ENCODE assay signal across 8 cellular contexts in the genomic region with DNA sequence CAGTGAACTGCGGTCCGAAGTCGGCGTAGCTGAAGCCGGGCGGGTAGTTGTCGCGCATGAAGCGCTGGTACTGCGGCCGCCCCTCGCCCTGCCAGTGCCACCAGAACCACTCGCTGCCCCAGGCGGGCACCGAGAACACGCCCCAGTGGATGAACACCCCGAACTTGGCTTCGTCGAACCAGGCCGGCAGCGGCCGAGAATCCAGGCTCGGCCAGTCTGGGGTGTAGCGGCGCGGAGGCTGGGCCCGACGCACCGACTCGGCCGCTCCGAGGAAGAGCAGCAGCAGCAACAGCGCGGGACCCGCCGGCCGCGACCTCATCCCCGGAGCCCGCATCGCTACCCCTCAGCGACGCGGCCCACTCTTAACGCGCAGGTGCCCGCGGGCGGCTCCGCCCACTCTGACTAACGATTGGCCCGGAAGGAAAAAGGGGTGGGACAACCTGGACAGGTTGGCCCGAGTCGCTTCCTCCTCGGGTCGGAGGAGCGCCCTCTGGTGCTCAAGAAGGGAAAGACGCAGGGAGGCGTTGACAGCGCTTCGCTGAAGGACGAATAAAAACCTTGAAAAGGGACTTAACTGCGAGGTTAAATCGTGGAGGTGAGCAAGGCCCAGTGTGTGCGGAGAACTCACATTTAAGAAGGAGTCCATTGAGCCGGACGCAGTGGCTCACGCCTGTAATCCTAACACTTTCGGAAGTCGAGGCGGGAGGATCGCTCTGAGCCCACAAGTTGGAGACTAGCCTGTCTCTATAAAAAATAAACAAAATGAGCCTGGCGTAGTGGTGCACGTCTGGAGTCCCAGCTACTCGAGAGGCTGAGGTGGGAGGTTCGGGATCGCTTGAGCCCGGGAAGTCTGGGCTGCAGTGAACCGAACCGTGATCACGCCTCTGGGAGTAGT. TPM values are rescaled to one million over a fixed set of nuclear protein-coding genes. Genes with fewer than 3 reads are reported as not detected.
DNase-seq lines count a peak whose midpoint lies in the region; ATAC-seq and TF ChIP-seq lines count a peak whose summit lies in the region.

A gene (minus strand): TSS at position 338 of the 895 bp plus-strand sequence. CDS start 4 bp downstream, at position 334.

- H3K9ac ChIP-seq in rectal smooth muscle tissue (ENCODE audit: low read length): peak within 1 kb of the TSS; percentile 38

- peaks cover 0 to 15% of the 10 kb centered on the region in 2 donors for H3K4me1 ChIP-seq in ascending aorta
- H3K4me1 ChIP-seq in rectal smooth muscle tissue (ENCODE audit: control insufficient read depth, insufficient read depth, low read length): peaks cover 3% of the 10 kb centered on the region
- H3K4me1 ChIP-seq in aorta (ENCODE audit: control insufficient read depth in 1 of 2, insufficient read depth in 2 of 2, low read length in 2 of 2): peaks cover 0 to 4% of the 10 kb centered on the region in 2 donors

- no peaks in the 10 kb centered on the region for H3K27me3 ChIP-seq in ascending aorta
- no peaks in the 10 kb centered on the region for H3K27me3 ChIP-seq in rectal smooth muscle tissue (ENCODE audit: control insufficient read depth, insufficient read depth, low read length)
- H3K27me3 ChIP-seq in aorta (ENCODE audit: control insufficient read depth in 1 of 2, insufficient read depth in 2 of 2, low read length in 1 of 2): no peaks in the 10 kb centered on the region

- peak within 1 kb of the TSS; percentile 81 to 88 for H3K4me3 ChIP-seq in ascending aorta
- H3K4me3 ChIP-seq in rectal smooth muscle tissue (ENCODE audit: low read length): peak within 1 kb of the TSS; percentile 86
- H3K4me3 ChIP-seq in aorta (ENCODE audit: low read length in 2 of 2): peak within 1 kb of the TSS; percentile 24 to 61

- intact Hi-C loops in ascending aorta (cut with DNase I) (loop anchor here (2.0 to 10.0 kb wide), 8 partner anchors 43 to 243 kb away; a partner anchor contains a TSS), aorta (cut with DNase I) (loop anchor here (5.0 to 10.0 kb wide), 3 partner anchors 66 to 154 kb away; a partner anchor contains a TSS)

- in situ Hi-C loops in GM13976 (cut with MboI; ENCODE audit: low sequenced_read_pairs, unreplicated experiment): no loop called here

- H3K36me3 ChIP-seq in ascending aorta (peaks cover 7 to 18% of the 10 kb centered on the region in 2 donors), rectal smooth muscle tissue (ENCODE audit: control insufficient read depth, insufficient read depth, low read length) (peaks cover 6% of the 10 kb centered on the region), aorta (ENCODE audit: control insufficient read depth in 1 of 2, insufficient read depth in 2 of 2, low read length in 1 of 2) (peaks cover 0 to 4% of the 10 kb centered on the region in 2 donors)

- H3K9me3 ChIP-seq in ascending aorta: no peaks in the 10 kb centered on the region
- no peaks in the 10 kb centered on the region for H3K9me3 ChIP-seq in aorta (ENCODE audit: control insufficient read depth, low read length)

- WGBS in aorta, 2 donors: 1% methylated on average over 81 of the region's 81 CpGs

- DNase-seq in GM13976 (ENCODE audit: low spot score) (peak; percentile 98), NCI-H146 treated with DMSO at 0.1 percent for 48 hours (lab: John Stamatoyannopoulos, UW; ENCODE audit: unreplicated experiment) (peak; percentile 88), T-helper 2 cell (peak; percentile 90 to 94 (median 93)), ascending aorta (ENCODE audit: low spot score in 2 of 2) (peak; percentile 81 to 97), hepatic stellate cell (ENCODE audit: low spot score) (peak; percentile 94), aorta (peak; percentile 95 to 96)

- TF ChIP-seq CTCF in GM13976 (IDR thresholded peaks at IDR 0.05; ENCODE audit: borderline replicate concordance, control extremely low read depth, extremely low read depth, insufficient read depth, missing control alignments) (peak; percentile 93), ascending aorta (IDR thresholded peaks at IDR 0.05) (peak; percentile 94 to 98 (median 96))

- H3K27ac ChIP-seq in ascending aorta (peak within 1 kb of the TSS; percentile 67 to 82), rectal smooth muscle tissue (ENCODE audit: low read depth, low read length) (peak within 1 kb of the TSS; percentile 46), aorta (ENCODE audit: low read depth in 1 of 2, low read length in 2 of 2) (peak within 1 kb of the TSS in 1 of 2 donors; percentile 68)

- ATAC-seq in HG02870 (IDR thresholded peaks at IDR 0.05; ENCODE audit: unreplicated experiment) (peak; percentile 87), aorta (ENCODE audit: low FRiP score) (peak; percentile 98)

RNA-seq across cellular contexts. Expression of the gene that starts here (rescaled TPM):
- total RNA-seq in ascending aorta (11.1 TPM), aorta (10 to 100 TPM; 26.0 to 35.4 TPM)
- 10 to 100 TPM; 31.2 to 36.6 TPM for polyA plus RNA-seq in aorta
